In genomic region chr10:8102708-8103401, GRCh38 we compare ENCODE assay signal across 13 cellular contexts. TPM values are rescaled to one million over a fixed set of nuclear protein-coding genes. Genes with fewer than 3 reads are reported as not detected.
DNase-seq lines count a peak whose midpoint lies in the region; ATAC-seq and TF ChIP-seq lines count a peak whose summit lies in the region.
"Had no signal": no experiment of that assay in that cellular context is flagged by ENCODE, and none has a peak within 500 bp of the region (broad histone marks: within the 10 kb centered on the region; RNA-seq: fewer than 3 reads in every experiment).

No MANE protein-coding gene starts in this region.

- ATAC-seq in GM19035 (IDR thresholded peaks at IDR 0.05; ENCODE audit: unreplicated experiment) (peak; percentile 65), HG02870 (IDR thresholded peaks at IDR 0.05; ENCODE audit: unreplicated experiment) (peak; percentile 78)
- no peak for ATAC-seq in central memory CD8-positive, alpha-beta T cell (replicated peaks; ENCODE audit: extremely low read depth, poor library complexity, severe bottlenecking)

- no peaks in the 10 kb centered on the region for H3K36me3 ChIP-seq in mesenchymal stem cell (ENCODE audit: control insufficient read depth in 1 of 2, insufficient read depth in 2 of 2, low read depth in 1 of 2, low read length in 2 of 2)
- H3K36me3 ChIP-seq: left ventricle myocardium inferior had no signal

- no peak overlapping the region for H3K4ac ChIP-seq in mesenchymal stem cell (ENCODE audit: low read depth in 1 of 2, low read length in 2 of 2)

- H3K4me1 Mint-ChIP-seq in central memory CD8-positive, alpha-beta T cell = peaks cover 6% of the 10 kb centered on the region
- H3K4me1 Mint-ChIP-seq in endothelial cell (ENCODE audit: unreplicated experiment) = peaks cover 4% of the 10 kb centered on the region
- H3K4me1 Mint-ChIP-seq: IgD-negative memory B cell had no signal

- no peaks in the 10 kb centered on the region for H3K9me3 Mint-ChIP-seq in central memory CD8-positive, alpha-beta T cell
- no peaks in the 10 kb centered on the region for H3K9me3 Mint-ChIP-seq in endothelial cell (ENCODE audit: unreplicated experiment)

- no peak overlapping the region for H3K4me2 ChIP-seq in mesenchymal stem cell (ENCODE audit: low read length, poor library complexity, severe bottlenecking)

- H3K27me3 Mint-ChIP-seq in central memory CD8-positive, alpha-beta T cell = peaks cover 9% of the 10 kb centered on the region
- H3K27me3 Mint-ChIP-seq in endothelial cell (ENCODE audit: unreplicated experiment) = no peaks in the 10 kb centered on the region

- no peak for TF ChIP-seq CTCF in endothelial cell (IDR thresholded peaks at IDR 0.05; ENCODE audit: unreplicated experiment)

- H2BK120ac ChIP-seq in mesenchymal stem cell (ENCODE audit: low read depth, low read length) = no peak overlapping the region

- no peak overlapping the region for H3K18ac ChIP-seq in mesenchymal stem cell (ENCODE audit: low read depth in 1 of 2, low read length in 2 of 2)

- H4K8ac ChIP-seq in mesenchymal stem cell (ENCODE audit: low read length) = no peak overlapping the region

- H2BK5ac ChIP-seq in mesenchymal stem cell (ENCODE audit: low read depth, low read length, poor library complexity, severe bottlenecking) = no peak overlapping the region

- peaks cover 0 to 6% of the 10 kb centered on the region in 2 experiments for H3K27me3 ChIP-seq in mesenchymal stem cell (ENCODE audit: control insufficient read depth in 1 of 2, insufficient read depth in 1 of 2, low read length in 2 of 2)

- peak overlapping the region; percentile 59 for H3K4me3 Mint-ChIP-seq in central memory CD8-positive, alpha-beta T cell
- H3K4me3 Mint-ChIP-seq in endothelial cell (ENCODE audit: unreplicated experiment) = no peak overlapping the region
- H3K4me3 Mint-ChIP-seq: IgD-negative memory B cell had no signal

- no peaks in the 10 kb centered on the region for H3K4me1 ChIP-seq in mesenchymal stem cell (ENCODE audit: control insufficient read depth, insufficient read depth, low read depth, low read length)
- H3K4me1 ChIP-seq: left ventricle myocardium inferior, parathyroid adenoma had no signal

- H2AFZ ChIP-seq in mesenchymal stem cell (ENCODE audit: low read depth, low read length) = no peak overlapping the region
- H2AFZ ChIP-seq: parathyroid adenoma had no signal

- H3K14ac ChIP-seq in mesenchymal stem cell (ENCODE audit: low read length in 2 of 2) = no peak overlapping the region

- WGBS in mesenchymal stem cell = 29% methylated on average over 13 of the region's 13 CpGs

- no peak overlapping the region for H3K23ac ChIP-seq in mesenchymal stem cell (ENCODE audit: low read length in 2 of 2)

- no peak overlapping the region for H2BK15ac ChIP-seq in mesenchymal stem cell (ENCODE audit: low read depth, poor library complexity, severe bottlenecking)

- no peak overlapping the region for H3K9ac ChIP-seq in mesenchymal stem cell (ENCODE audit: low read length)
- H3K9ac ChIP-seq: parathyroid adenoma had no signal

- H3K9me3 ChIP-seq in mesenchymal stem cell (ENCODE audit: control insufficient read depth, low read length) = no peaks in the 10 kb centered on the region
- H3K9me3 ChIP-seq: left ventricle myocardium inferior had no signal

- H3K27ac ChIP-seq in mesenchymal stem cell (ENCODE audit: low read length, poor library complexity, severe bottlenecking) = no peak overlapping the region
- H3K27ac ChIP-seq: left ventricle myocardium inferior, parathyroid adenoma had no signal

- no peaks in the 10 kb centered on the region for H3K79me1 ChIP-seq in mesenchymal stem cell (replicated peaks; ENCODE audit: low read length, poor library complexity, severe bottlenecking)

- no peak overlapping the region for H3K4me3 ChIP-seq in mesenchymal stem cell (ENCODE audit: insufficient read depth in 1 of 2, low read depth in 1 of 2, low read length in 2 of 2)
- H3K4me3 ChIP-seq: left ventricle myocardium inferior had no signal

- DNase-seq in ELF-1 (ENCODE audit: low read depth, low spot score) = peak; percentile 75
- no peak for DNase-seq in central memory CD8-positive, alpha-beta T cell (ENCODE audit: low spot score in 2 of 2)
- DNase-seq in SW 1271 (lab: John Stamatoyannopoulos, UW) = no peak
- DNase-seq in MV-4-11 (lab: John Stamatoyannopoulos, UW) = no peak
- DNase-seq in mesenchymal stem cell = no peak
- DNase-seq in endothelial cell (ENCODE audit: low spot score) = no peak
- DNase-seq: activated CD8-positive, alpha-beta memory T cell treated with anti-CD3 and anti-CD28 coated beads, Interleukin-2, amount 50 U/mL, for 4 hours; left ventricle myocardium inferior; NCI-H510A treated with DMSO at 0.1 percent for 48 hours had no signal

- no peak overlapping the region for H2BK12ac ChIP-seq in mesenchymal stem cell (ENCODE audit: low read length in 2 of 2)

- no peak overlapping the region for H3K27ac Mint-ChIP-seq in central memory CD8-positive, alpha-beta T cell (ENCODE audit: low read depth)
- H3K27ac Mint-ChIP-seq in endothelial cell (ENCODE audit: unreplicated experiment) = no peak overlapping the region
- H3K27ac Mint-ChIP-seq: IgD-negative memory B cell had no signal

- peaks cover 3% of the 10 kb centered on the region for H3K36me3 Mint-ChIP-seq in central memory CD8-positive, alpha-beta T cell (ENCODE audit: insufficient read depth)
- H3K36me3 Mint-ChIP-seq in endothelial cell (ENCODE audit: low read depth, unreplicated experiment) = peaks cover 5% of the 10 kb centered on the region
- H3K36me3 Mint-ChIP-seq: IgD-negative memory B cell had no signal

- no peak overlapping the region for H4K91ac ChIP-seq in mesenchymal stem cell (ENCODE audit: low read length)

- H2AK5ac ChIP-seq in mesenchymal stem cell (ENCODE audit: low read length, severe bottlenecking) = no peak overlapping the region

RNA-seq across cellular contexts. Expression of gene GATA3, which starts 48.4 kb away (rescaled TPM):
- polyA plus RNA-seq in mesenchymal stem cell (2013, experiment 1 of 2) = 8.4 TPM
- 8.8 TPM for polyA plus RNA-seq in mesenchymal stem cell (2013, experiment 2 of 2)
- total RNA-seq in endothelial cell (ENCODE audit: unreplicated experiment) = 70.9 TPM
